In the genomic region with DNA sequence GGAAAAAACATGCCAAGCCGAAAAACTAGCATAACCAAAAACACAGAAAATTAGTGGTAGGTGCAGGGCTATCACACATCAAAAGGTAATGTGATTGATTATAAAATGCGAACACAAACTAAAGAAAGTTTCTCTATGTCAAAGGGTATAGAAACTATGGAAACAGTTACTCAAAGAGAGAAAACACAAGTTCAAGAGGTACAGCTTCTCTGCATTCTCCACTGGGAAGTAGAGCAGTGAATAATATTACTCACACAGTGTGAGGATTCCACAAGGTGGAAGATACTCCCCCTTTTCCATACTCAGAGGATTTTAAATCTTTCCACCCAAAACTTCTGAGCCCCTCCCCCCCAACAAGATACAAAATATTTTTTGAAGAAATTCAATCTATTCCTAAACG, we compare ENCODE assay signal across 21 cellular contexts.
"Had no signal": no experiment of that assay in that cellular context is flagged by ENCODE, and none has a peak within 500 bp of the region (broad histone marks: within the 10 kb centered on the region; RNA-seq: fewer than 3 reads in every experiment).

No MANE protein-coding gene starts in this region.

- H3K4me3 Mint-ChIP-seq: dendritic cell treated with granulocyte-macrophage colony-stimulating factor and Interleukin-4, amounts not matched to agents 40 ng/mL and 50 ng/mL, for 4 days; immature natural killer cell; memory B cell; naive thymus-derived CD8-positive, alpha-beta T cell; stimulated activated memory B cell treated with anti-CD40 and anti-IgM and Interleukin-4, amounts not matched to agents 10 μg/mL and 1 μg/mL and 100 μg/mL, for 72 hours had no signal

- H3K4me3 ChIP-seq: ascending aorta, breast epithelium, esophagus squamous epithelium, SK-N-MC, smooth muscle cell, tibial nerve, uterus had no signal

- H3K27ac Mint-ChIP-seq: dendritic cell treated with granulocyte-macrophage colony-stimulating factor and Interleukin-4, amounts not matched to agents 40 ng/mL and 50 ng/mL, for 4 days; stimulated activated memory B cell treated with anti-CD40 and anti-IgM and Interleukin-4, amounts not matched to agents 10 μg/mL and 1 μg/mL and 100 μg/mL, for 72 hours had no signal

- ATAC-seq: left ventricle myocardium superior; naive thymus-derived CD8-positive, alpha-beta T cell; sciatic nerve; stimulated activated memory B cell treated with anti-CD40 and anti-IgM and Interleukin-4, amounts not matched to agents 10 μg/mL and 1 μg/mL and 100 μg/mL, for 72 hours had no signal

- H3K4me1 ChIP-seq: ascending aorta, breast epithelium, esophagus squamous epithelium, uterus had no signal

- H3K27me3 ChIP-seq: ascending aorta, breast epithelium, esophagus squamous epithelium, tibial nerve, uterus had no signal

- H3K9me3 ChIP-seq: esophagus squamous epithelium had no signal

- H3K36me3 ChIP-seq: breast epithelium, uterus had no signal

- H3K27me3 Mint-ChIP-seq: dendritic cell treated with granulocyte-macrophage colony-stimulating factor and Interleukin-4, amounts not matched to agents 40 ng/mL and 50 ng/mL, for 4 days; memory B cell; naive thymus-derived CD8-positive, alpha-beta T cell; stimulated activated memory B cell treated with anti-CD40 and anti-IgM and Interleukin-4, amounts not matched to agents 10 μg/mL and 1 μg/mL and 100 μg/mL, for 72 hours had no signal

- DNase-seq: activated CD4-positive, alpha-beta T cell treated with anti-CD3 and anti-CD28 coated beads, Interleukin-2, amount 50 U/mL, for 1 hour; activated gamma-delta T cell; effector CD8-positive, alpha-beta T cell; esophagus squamous epithelium; immature natural killer cell; left ventricle myocardium superior; naive thymus-derived CD8-positive, alpha-beta T cell; SHP77; stimulated activated CD4-positive, alpha-beta T cell treated with anti-CD3 and anti-CD28 coated beads, Interleukin-4, amount 100 ng/mL, for 1 hour; T-helper 1 cell; T1000; uterus had no signal
